In genomic region chr17:70165383-70165782, GRCh38 we compare ENCODE assay signal across 20 cellular contexts. TPM values are rescaled to one million over a fixed set of nuclear protein-coding genes. Genes with fewer than 3 reads are reported as not detected.
DNase-seq lines count a peak whose midpoint lies in the region; ATAC-seq and TF ChIP-seq lines count a peak whose summit lies in the region.
"Had no signal": no experiment of that assay in that cellular context is flagged by ENCODE, and none has a peak within 500 bp of the region (broad histone marks: within the 10 kb centered on the region; RNA-seq: fewer than 3 reads in every experiment).

No MANE protein-coding gene starts in this region.

- H3K9me3 ChIP-seq in endocrine pancreas (ENCODE audit: control insufficient read depth, low read length), result no peaks in the 10 kb centered on the region
- H3K9me3 ChIP-seq: BLaER1 had no signal

- CTCF ChIA-PET in activated CD4-positive, alpha-beta memory T cell treated with anti-CD3 and anti-CD28 coated beads, Interleukin-2, amount 10 ng/mL, durations not matched to agents 7 days and 5 days (lab: Charles Lee), result no interaction called here

- peaks cover 29% of the 10 kb centered on the region for H3K4me1 ChIP-seq in endocrine pancreas (ENCODE audit: control insufficient read depth, insufficient read depth, low read length)

- peak overlapping the region; percentile 17 for H3K27ac ChIP-seq in substantia nigra (ENCODE audit: low read depth, low read length, poor library complexity, severe bottlenecking)
- H3K27ac ChIP-seq: BLaER1 had no signal

- H3K27me3 ChIP-seq in endocrine pancreas (ENCODE audit: control insufficient read depth, insufficient read depth, low read length), result no peaks in the 10 kb centered on the region
- H3K27me3 ChIP-seq: BLaER1 had no signal

- peaks cover 14% of the 10 kb centered on the region for H3K4me1 Mint-ChIP-seq in activated CD4-positive, alpha-beta memory T cell treated with anti-CD3 and anti-CD28 coated beads, Interleukin-2, amount 10 ng/mL, durations not matched to agents 7 days and 5 days

- H3K36me3 Mint-ChIP-seq in activated CD4-positive, alpha-beta memory T cell treated with anti-CD3 and anti-CD28 coated beads, Interleukin-2, amount 10 ng/mL, durations not matched to agents 7 days and 5 days (ENCODE audit: low read depth), result no peaks in the 10 kb centered on the region
- H3K36me3 Mint-ChIP-seq: CD14-positive monocyte; CD4-positive, alpha-beta memory T cell had no signal

- peaks cover 39% of the 10 kb centered on the region for H3K27me3 Mint-ChIP-seq in activated CD4-positive, alpha-beta memory T cell treated with anti-CD3 and anti-CD28 coated beads, Interleukin-2, amount 10 ng/mL, durations not matched to agents 7 days and 5 days

- DNase-seq in NCI-H82 (lab: John Stamatoyannopoulos, UW) (peak; percentile 45), substantia nigra (lab: John Stamatoyannopoulos, UW) (no peak), middle frontal gyrus (ENCODE audit: extremely low spot score, low spot score) (no peak), NCI-H1092 treated with DMSO at 0.1 percent for 48 hours (lab: John Stamatoyannopoulos, UW) (no peak)
- DNase-seq in activated CD4-positive, alpha-beta memory T cell treated with anti-CD3 and anti-CD28 coated beads, Interleukin-2, amount 10 ng/mL, durations not matched to agents 7 days and 5 days, result no peak
- DNase-seq: 8988T; CD4-positive, alpha-beta memory T cell; DMS153; DMS79; GF-D8; GOT3; H7; HFFc6 had no signal

- POLR2A ChIA-PET in activated CD4-positive, alpha-beta memory T cell treated with anti-CD3 and anti-CD28 coated beads, Interleukin-2, amount 10 ng/mL, durations not matched to agents 7 days and 5 days (lab: Charles Lee), result no interaction called here

- no peaks in the 10 kb centered on the region for H3K36me3 ChIP-seq in endocrine pancreas (ENCODE audit: control insufficient read depth, insufficient read depth, low read length)
- H3K36me3 ChIP-seq: BLaER1 had no signal

- no peaks in the 10 kb centered on the region for H3K9me3 Mint-ChIP-seq in activated CD4-positive, alpha-beta memory T cell treated with anti-CD3 and anti-CD28 coated beads, Interleukin-2, amount 10 ng/mL, durations not matched to agents 7 days and 5 days
- H3K9me3 Mint-ChIP-seq: HFFc6 had no signal

- ATAC-seq in SK-N-SH treated with all-trans-retinoic acid at 6 μM for 48 hours, result no peak
- ATAC-seq: HCT116, HepG2 had no signal

- no peak overlapping the region for H3K27ac Mint-ChIP-seq in activated CD4-positive, alpha-beta memory T cell treated with anti-CD3 and anti-CD28 coated beads, Interleukin-2, amount 10 ng/mL, durations not matched to agents 7 days and 5 days
- H3K27ac Mint-ChIP-seq: CD14-positive monocyte, HFFc6 had no signal

- H3K4me3 Mint-ChIP-seq in activated CD4-positive, alpha-beta memory T cell treated with anti-CD3 and anti-CD28 coated beads, Interleukin-2, amount 10 ng/mL, durations not matched to agents 7 days and 5 days, result no peak overlapping the region
- H3K4me3 Mint-ChIP-seq: CD14-positive monocyte; CD4-positive, alpha-beta memory T cell; HFFc6 had no signal

- H3K9ac ChIP-seq in endocrine pancreas (ENCODE audit: control insufficient read depth, insufficient read depth, low read length), result no peak overlapping the region
- H3K9ac ChIP-seq: BLaER1 had no signal

- peak overlapping the region; percentile 17 for H3K4me3 ChIP-seq in endocrine pancreas (ENCODE audit: control insufficient read depth, insufficient read depth, low read length)
- H3K4me3 ChIP-seq: BLaER1 had no signal

TF ChIP-seq in SK-N-SH treated with all-trans-retinoic acid at 6 μM for 48 hours, 23 proteins besides CTCF, POLR2A, EP300 and RAD21:
- TF ChIP-seq ISL1 (CRISPR knock-in tag; IDR thresholded peaks at IDR 0.05) (peak; percentile 20; the same call in 1 of the 2 replicates), SNAI2 (CRISPR knock-in tag; IDR thresholded peaks at IDR 0.05) (no peak)

RNA-seq across cellular contexts. Expression of gene KCNJ2, which starts 3.9 kb away (rescaled TPM):
- not detected for total RNA-seq in activated CD4-positive, alpha-beta memory T cell treated with anti-CD3 and anti-CD28 coated beads, Interleukin-2, amount 10 ng/mL, durations not matched to agents 7 days and 5 days
- total RNA-seq: A673; CD4-positive, alpha-beta memory T cell; HepG2 had no signal
